ENCODE assay signal across 24 cellular contexts in the genomic region with DNA sequence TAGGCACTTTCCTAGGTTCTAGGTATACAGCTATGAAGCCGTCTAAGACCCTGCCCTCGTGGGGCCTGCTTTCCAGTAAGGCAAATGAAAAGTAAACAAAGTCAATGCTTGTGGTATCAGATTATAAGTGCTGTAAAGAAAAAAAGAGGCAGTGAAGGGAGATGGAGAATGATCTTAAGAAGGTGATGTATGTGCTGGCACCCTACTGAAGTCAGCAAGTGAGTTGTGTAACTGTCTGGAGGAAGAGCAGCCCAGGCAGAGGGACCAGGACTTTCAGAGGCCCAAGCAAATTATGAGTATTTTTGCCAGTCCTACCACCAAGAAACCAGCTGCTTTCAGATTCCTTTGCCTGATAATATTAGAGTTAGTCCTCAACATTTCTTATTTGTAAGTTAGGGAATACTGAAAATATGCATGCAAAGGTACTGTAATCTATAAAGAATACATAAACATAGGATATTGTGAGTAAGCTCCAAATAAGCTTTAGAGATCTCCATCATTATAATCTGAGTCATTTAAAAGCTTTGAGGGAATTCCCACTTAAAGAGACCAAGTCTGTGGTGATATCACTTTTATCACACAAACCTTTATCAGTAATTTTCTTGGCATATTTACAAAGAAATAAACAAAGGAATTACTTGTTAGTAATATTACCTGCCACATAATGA.
A peak's percentile ranks its signal among the peaks of the same experiment; 100 is the strongest.
DNase-seq lines count a peak whose midpoint lies in the region; ATAC-seq and TF ChIP-seq lines count a peak whose summit lies in the region.
"Had no signal": no experiment of that assay in that cellular context is flagged by ENCODE, and none has a peak within 500 bp of the region (broad histone marks: within the 10 kb centered on the region; RNA-seq: fewer than 3 reads in every experiment).

No MANE protein-coding gene starts in this region.

- H3K9me3 Mint-ChIP-seq in stimulated activated effector memory CD8-positive, alpha-beta T cell treated with anti-CD3 and anti-CD28 coated beads, Interleukin-12 subunit alpha, Interleukin-12 subunit beta, amount 100 ng/mL, for 72 hours: no peaks in the 10 kb centered on the region
- H3K9me3 Mint-ChIP-seq: activated T-cell treated with anti-CD3 and anti-CD28 coated beads, Interleukin-2, amount 50 U/mL, for 24 hours; H9; memory B cell; naive B cell had no signal

- no peak overlapping the region for H3K27ac Mint-ChIP-seq in stimulated activated effector memory CD8-positive, alpha-beta T cell treated with anti-CD3 and anti-CD28 coated beads, Interleukin-12 subunit alpha, Interleukin-12 subunit beta, amount 100 ng/mL, for 72 hours
- H3K27ac Mint-ChIP-seq: activated T-cell treated with anti-CD3 and anti-CD28 coated beads, Interleukin-2, amount 50 U/mL, for 24 hours; memory B cell; naive B cell had no signal

- H3K36me3 Mint-ChIP-seq in stimulated activated effector memory CD8-positive, alpha-beta T cell treated with anti-CD3 and anti-CD28 coated beads, Interleukin-12 subunit alpha, Interleukin-12 subunit beta, amount 100 ng/mL, for 72 hours: no peaks in the 10 kb centered on the region
- H3K36me3 Mint-ChIP-seq: naive B cell had no signal

- TF ChIP-seq CTCF in WERI-Rb-1 (IDR thresholded peaks at IDR 0.05; ENCODE audit: low read depth, low read length) (no peak), fibroblast of the aortic adventitia (IDR thresholded peaks at IDR 0.05; ENCODE audit: insufficient read depth, low read length) (no peak)

- ATAC-seq in stimulated activated effector memory CD8-positive, alpha-beta T cell treated with anti-CD3 and anti-CD28 coated beads, Interleukin-12 subunit alpha, Interleukin-12 subunit beta, amount 100 ng/mL, for 72 hours: no peak
- ATAC-seq: K562, left cardiac atrium had no signal

- H3K9me3 ChIP-seq in WERI-Rb-1 (ENCODE audit: severe bottlenecking): no peaks in the 10 kb centered on the region
- H3K9me3 ChIP-seq: adrenal gland; BLaER1 treated with 17β-estradiol and CSF1 and Interleukin-3, amounts not matched to agents 10 nM and 100 nM; thoracic aorta had no signal

- H3K36me3 ChIP-seq in WERI-Rb-1: no peaks in the 10 kb centered on the region
- H3K36me3 ChIP-seq: adrenal gland, thoracic aorta had no signal

- H3K4me3 ChIP-seq in WERI-Rb-1 (ENCODE audit: low read depth, low read length): no peak overlapping the region
- no peak overlapping the region for H3K4me3 ChIP-seq in fibroblast of the aortic adventitia (ENCODE audit: low read depth, low read length)
- H3K4me3 ChIP-seq: adrenal gland; BLaER1 treated with 17β-estradiol and CSF1 and Interleukin-3, amounts not matched to agents 10 nM and 100 nM; K562; thoracic aorta had no signal

- H3K27me3 ChIP-seq in WERI-Rb-1 (ENCODE audit: insufficient read depth, low read depth, severe bottlenecking): no peaks in the 10 kb centered on the region
- H3K27me3 ChIP-seq: adrenal gland; BLaER1 treated with 17β-estradiol and CSF1 and Interleukin-3, amounts not matched to agents 10 nM and 100 nM had no signal

- no peaks in the 10 kb centered on the region for H3K4me1 Mint-ChIP-seq in stimulated activated effector memory CD8-positive, alpha-beta T cell treated with anti-CD3 and anti-CD28 coated beads, Interleukin-12 subunit alpha, Interleukin-12 subunit beta, amount 100 ng/mL, for 72 hours
- H3K4me1 Mint-ChIP-seq: H9, memory B cell, naive B cell had no signal

- H3K4me3 Mint-ChIP-seq in stimulated activated effector memory CD8-positive, alpha-beta T cell treated with anti-CD3 and anti-CD28 coated beads, Interleukin-12 subunit alpha, Interleukin-12 subunit beta, amount 100 ng/mL, for 72 hours: no peak overlapping the region
- H3K4me3 Mint-ChIP-seq: activated T-cell treated with anti-CD3 and anti-CD28 coated beads, Interleukin-2, amount 50 U/mL, for 24 hours; H9; memory B cell; naive B cell had no signal

- DNase-seq in H4 (ENCODE audit: low spot score) (peak; percentile 46), WERI-Rb-1 (no peak), fibroblast of the aortic adventitia (ENCODE audit: low read depth) (peak; percentile 40), RPMI8226 (no peak)
- no peak for DNase-seq in activated CD4-positive, alpha-beta T cell treated with anti-CD3 and anti-CD28 coated beads for 48 hours
- no peak for DNase-seq in stimulated activated effector memory CD8-positive, alpha-beta T cell treated with anti-CD3 and anti-CD28 coated beads, Interleukin-12 subunit alpha, Interleukin-12 subunit beta, amount 100 ng/mL, for 72 hours (ENCODE audit: low spot score in 2 of 2)
- no peak for DNase-seq in NK-92 treated with Interleukin-12 subunit alpha and Interleukin-12 subunit beta, amount 100 ng/mL, for 24 hours (lab: John Stamatoyannopoulos, UW)
- DNase-seq: activated T-cell treated with anti-CD3 and anti-CD28 coated beads, Interleukin-2, amount 50 U/mL, for 24 hours; adrenal gland; Calu3; dermis blood vessel endothelial cell; H9; left cardiac atrium; naive B cell; NCI-H2171; nucleus accumbens; small intestine; stimulated activated naive CD4-positive, alpha-beta T cell; T1000 had no signal

- H3K27ac ChIP-seq in WERI-Rb-1: 0 out of 2 replicates have a peak overlapping the region, but pooled peaks have one; percentile 3
- H3K27ac ChIP-seq: adrenal gland; BLaER1 treated with 17β-estradiol and CSF1 and Interleukin-3, amounts not matched to agents 10 nM and 100 nM; RWPE1; thoracic aorta had no signal

Comparison
In these comparisons a context has a peak if more than half of its experiments do, and no peak if none do; other contexts are left out.
1. DNase-seq: peak in H4 (single experiment) and fibroblast of the aortic adventitia (single experiment); none in WERI-Rb-1 (single experiment), activated CD4-positive, alpha-beta T cell treated with anti-CD3 and anti-CD28 coated beads for 48 hours (single experiment), RPMI8226 (single experiment), stimulated activated effector memory CD8-positive, alpha-beta T cell treated with anti-CD3 and anti-CD28 coated beads, Interleukin-12 subunit alpha, Interleukin-12 subunit beta, amount 100 ng/mL, for 72 hours (0 of 2) and NK-92 treated with Interleukin-12 subunit alpha and Interleukin-12 subunit beta, amount 100 ng/mL, for 24 hours (single experiment).